ENCODE assay signal across 7 cellular contexts in the genomic region with DNA sequence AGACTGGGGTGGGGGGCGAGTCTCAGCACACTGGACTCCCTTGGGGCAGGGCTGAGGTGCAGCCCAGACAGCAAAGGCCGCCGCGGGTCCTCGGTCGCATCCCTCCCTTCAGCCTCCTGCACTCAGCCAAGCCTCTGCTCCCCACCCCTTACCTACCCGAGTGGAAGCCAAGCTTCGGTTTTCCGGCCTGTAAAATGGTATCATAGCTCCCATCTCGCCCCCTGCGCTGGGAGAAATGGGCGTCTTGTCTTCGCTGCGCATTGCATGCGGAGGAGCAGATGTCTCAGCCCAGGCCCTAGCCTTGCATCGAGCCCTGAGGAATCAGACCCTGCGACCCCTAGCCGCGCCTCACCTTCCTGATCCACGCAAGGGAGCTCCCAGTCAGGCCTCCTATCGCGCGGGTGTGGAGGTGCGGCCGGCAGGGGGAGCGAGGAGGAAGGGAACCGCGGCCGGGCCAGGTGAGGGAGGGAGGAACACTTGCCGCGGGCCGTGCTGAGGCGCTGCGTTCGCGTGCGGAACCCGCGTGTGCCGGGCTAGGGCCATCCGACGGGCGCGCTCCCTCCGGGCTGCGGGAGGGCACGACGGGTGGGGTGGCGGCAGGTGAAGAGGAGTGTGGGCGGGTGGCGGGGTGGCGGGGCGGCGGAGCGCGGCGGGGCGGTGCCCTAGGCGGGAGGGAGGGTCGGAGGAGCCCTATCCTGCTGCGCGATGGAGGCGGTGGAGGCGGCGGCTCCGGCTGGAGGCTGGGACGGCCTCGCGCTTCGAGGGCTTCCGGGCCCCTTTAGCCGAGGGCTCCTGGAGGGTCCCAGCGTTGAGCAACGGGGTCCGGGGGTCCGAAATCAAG. TPM values are rescaled to one million over a fixed set of nuclear protein-coding genes. Genes with fewer than 3 reads are reported as not detected.
DNase-seq lines count a peak whose midpoint lies in the region; ATAC-seq, FAIRE-seq and TF ChIP-seq lines count a peak whose summit lies in the region.

No MANE protein-coding gene starts in this region.

- peaks cover 34 to 45% of the 10 kb centered on the region in 2 donors for H3K27me3 ChIP-seq in small intestine (ENCODE audit: control insufficient read depth in 2 of 2, insufficient read depth in 2 of 2, low read length in 2 of 2)

- no peaks in the 10 kb centered on the region for H3K9me3 ChIP-seq in small intestine (ENCODE audit: control insufficient read depth, low read depth)

- DNase-seq in NCI-H2196 (lab: John Stamatoyannopoulos, UW; ENCODE audit: unreplicated experiment) (peak; percentile 51), fibroblast of mammary gland (ENCODE audit: low read depth) (no peak), small intestine (peak; percentile 73), GDM1 (lab: John Stamatoyannopoulos, UW) (no peak)
- peak; percentile 74 for DNase-seq in activated T-cell treated with anti-CD3 and anti-CD28 coated beads, Interleukin-2, amount 50 U/mL, for 1 hour

- ATAC-seq in GM18517 (IDR thresholded peaks at IDR 0.05; ENCODE audit: unreplicated experiment) = no peak

- H3K27ac ChIP-seq in small intestine (ENCODE audit: low read depth in 1 of 2, low read length in 1 of 2) = no peak overlapping the region

- TF ChIP-seq CTCF in GM12874 (IDR thresholded peaks at IDR 0.05; ENCODE audit: insufficient read depth, low read depth, low read length) = peak; percentile 66
- peak; percentile 27 for TF ChIP-seq CTCF in fibroblast of mammary gland (conservative IDR thresholded peaks at IDR 0.05; ENCODE audit: control insufficient read depth, insufficient read depth, low read depth, low read length)

- H3K36me3 ChIP-seq in small intestine (ENCODE audit: control insufficient read depth in 2 of 2, insufficient read depth in 2 of 2, low read length in 2 of 2) = no peaks in the 10 kb centered on the region

- 4 to 6% (median 5%) methylated on average over 31 to 76 of the region's 76 CpGs for WGBS in small intestine, 3 donors

- no peak overlapping the region for H3K4me3 ChIP-seq in fibroblast of mammary gland (ENCODE audit: control insufficient read depth, low read depth, low read length)
- H3K4me3 ChIP-seq in small intestine (ENCODE audit: low read depth in 1 of 2, low read length in 2 of 2) = peak overlapping the region in 1 of 2 donors; percentile 42

- peaks cover 0 to 4% of the 10 kb centered on the region in 2 donors for H3K4me1 ChIP-seq in small intestine (ENCODE audit: control insufficient read depth in 2 of 2, insufficient read depth in 1 of 2, low read depth in 1 of 2, low read length in 1 of 2)

- no peak for FAIRE-seq in small intestine (lab: Jason Lieb, UNC)

RNA-seq across cellular contexts. Expression of a gene that starts 4.1 kb away (rescaled TPM):
- 1 to 10 TPM in 2 of 3 donors, not detected in 1; 1.1 to 4.8 TPM for polyA plus RNA-seq in small intestine

RNA-seq across cellular contexts. Expression of a gene that starts 33.2 kb away (rescaled TPM):
- 1 to 10 TPM in 2 of 3 donors, under 1 TPM in 1; 0.67 to 1.4 (median 1.3) TPM for polyA plus RNA-seq in small intestine

RNA-seq across cellular contexts. Expression of a gene that starts 42.2 kb away (rescaled TPM):
- polyA plus RNA-seq in small intestine = 1 to 10 TPM; 2.2 to 9.9 (median 2.2) TPM

Comparison
In these comparisons a context has a peak if more than half of its experiments do, and no peak if none do; other contexts are left out.
1. DNase-seq: peak in NCI-H2196 (single experiment), activated T-cell treated with anti-CD3 and anti-CD28 coated beads, Interleukin-2, amount 50 U/mL, for 1 hour (single experiment) and small intestine (single experiment); none in fibroblast of mammary gland (single experiment) and GDM1 (single experiment).